In the genomic region with DNA sequence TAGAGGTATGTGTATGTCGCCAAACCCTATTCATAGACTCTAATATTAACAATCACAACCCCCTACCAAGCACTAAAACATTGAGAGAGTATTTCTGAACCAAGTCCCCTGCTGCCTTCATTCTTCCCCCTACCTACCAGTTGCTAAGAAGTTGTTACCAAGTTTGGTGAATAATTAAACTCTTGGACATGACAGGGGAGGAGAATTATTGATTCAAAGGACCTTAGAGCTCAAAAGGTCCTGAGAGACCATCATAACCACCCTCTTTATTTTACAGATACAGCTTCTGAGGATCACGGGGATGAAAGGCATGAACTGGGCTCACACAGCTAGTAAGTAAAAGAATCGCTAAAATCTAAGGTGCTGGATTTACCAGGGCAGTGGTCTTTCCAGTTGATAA, we compare ENCODE assay signal across 1 cellular context.
TF ChIP-seq lines count a peak whose summit lies in the region.

No MANE protein-coding gene starts in this region.

TF ChIP-seq in HepG2, 621 proteins besides CTCF, POLR2A, EP300 and RAD21 (continued from another document and continues in another):
- TF ChIP-seq, protein P1, sequence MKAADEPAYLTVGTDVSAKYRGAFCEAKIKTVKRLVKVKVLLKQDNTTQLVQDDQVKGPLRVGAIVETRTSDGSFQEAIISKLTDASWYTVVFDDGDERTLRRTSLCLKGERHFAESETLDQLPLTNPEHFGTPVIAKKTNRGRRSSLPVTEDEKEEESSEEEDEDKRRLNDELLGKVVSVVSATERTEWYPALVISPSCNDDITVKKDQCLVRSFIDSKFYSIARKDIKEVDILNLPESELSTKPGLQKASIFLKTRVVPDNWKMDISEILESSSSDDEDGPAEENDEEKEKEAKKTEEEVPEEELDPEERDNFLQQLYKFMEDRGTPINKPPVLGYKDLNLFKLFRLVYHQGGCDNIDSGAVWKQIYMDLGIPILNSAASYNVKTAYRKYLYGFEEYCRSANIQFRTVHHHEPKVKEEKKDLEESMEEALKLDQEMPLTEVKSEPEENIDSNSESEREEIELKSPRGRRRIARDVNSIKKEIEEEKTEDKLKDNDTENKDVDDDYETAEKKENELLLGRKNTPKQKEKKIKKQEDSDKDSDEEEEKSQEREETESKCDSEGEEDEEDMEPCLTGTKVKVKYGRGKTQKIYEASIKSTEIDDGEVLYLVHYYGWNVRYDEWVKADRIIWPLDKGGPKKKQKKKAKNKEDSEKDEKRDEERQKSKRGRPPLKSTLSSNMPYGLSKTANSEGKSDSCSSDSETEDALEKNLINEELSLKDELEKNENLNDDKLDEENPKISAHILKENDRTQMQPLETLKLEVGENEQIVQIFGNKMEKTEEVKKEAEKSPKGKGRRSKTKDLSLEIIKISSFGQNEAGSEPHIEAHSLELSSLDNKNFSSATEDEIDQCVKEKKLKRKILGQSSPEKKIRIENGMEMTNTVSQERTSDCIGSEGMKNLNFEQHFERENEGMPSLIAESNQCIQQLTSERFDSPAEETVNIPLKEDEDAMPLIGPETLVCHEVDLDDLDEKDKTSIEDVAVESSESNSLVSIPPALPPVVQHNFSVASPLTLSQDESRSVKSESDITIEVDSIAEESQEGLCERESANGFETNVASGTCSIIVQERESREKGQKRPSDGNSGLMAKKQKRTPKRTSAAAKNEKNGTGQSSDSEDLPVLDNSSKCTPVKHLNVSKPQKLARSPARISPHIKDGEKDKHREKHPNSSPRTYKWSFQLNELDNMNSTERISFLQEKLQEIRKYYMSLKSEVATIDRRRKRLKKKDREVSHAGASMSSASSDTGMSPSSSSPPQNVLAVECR (CRISPR knock-in tag; IDR thresholded peaks at IDR 0.05; ENCODE audit: borderline replicate concordance), result no peak
- TF ChIP-seq MAFK (conservative IDR thresholded peaks at IDR 0.05 in 1 of 2, IDR thresholded peaks at IDR 0.05 in 1 of 2; ENCODE audit: low read length in 2 of 2) (no peak), RNF2 (conservative IDR thresholded peaks at IDR 0.05; ENCODE audit: low read depth) (no peak), RFX1 (IDR thresholded peaks at IDR 0.05) (no peak), ZNF782 (CRISPR knock-in tag; IDR thresholded peaks at IDR 0.05; ENCODE audit: borderline replicate concordance) (no peak), ZNF263 (CRISPR knock-in tag; IDR thresholded peaks at IDR 0.05) (no peak), ZFY (CRISPR knock-in tag; IDR thresholded peaks at IDR 0.05) (no peak), SP5 (CRISPR knock-in tag; IDR thresholded peaks at IDR 0.05; ENCODE audit: borderline replicate concordance, low read depth) (peak; percentile 25; the same call in 1 of the 2 replicates), ZBTB3 (CRISPR knock-in tag; IDR thresholded peaks at IDR 0.05; ENCODE audit: borderline replicate concordance, low read depth) (no peak), SP1 (IDR thresholded peaks at IDR 0.05) (no peak), SP1 (CRISPR knock-in tag; IDR thresholded peaks at IDR 0.05) (no peak), ZNF773 (CRISPR knock-in tag; IDR thresholded peaks at IDR 0.05; ENCODE audit: borderline replicate concordance) (no peak), ZNF660 (CRISPR knock-in tag; IDR thresholded peaks at IDR 0.05; ENCODE audit: borderline replicate concordance, low read depth) (no peak), ZGPAT (CRISPR knock-in tag; IDR thresholded peaks at IDR 0.05) (no peak), TBL1XR1 (IDR thresholded peaks at IDR 0.05; ENCODE audit: borderline replicate concordance, low read length, partially characterized antibody) (no peak), GATAD2A (CRISPR knock-in tag; IDR thresholded peaks at IDR 0.05) (peak; percentile 45; the same call in 1 of the 2 replicates), LBX2 (CRISPR knock-in tag; IDR thresholded peaks at IDR 0.05; ENCODE audit: borderline replicate concordance) (no peak), ZNF562 (CRISPR knock-in tag; IDR thresholded peaks at IDR 0.05; ENCODE audit: borderline replicate concordance) (no peak), ZNF180 (CRISPR knock-in tag; IDR thresholded peaks at IDR 0.05; ENCODE audit: borderline replicate concordance, low read depth) (no peak), BCL6 (CRISPR knock-in tag; IDR thresholded peaks at IDR 0.05) (no peak), MIER3 (CRISPR knock-in tag; IDR thresholded peaks at IDR 0.05; ENCODE audit: borderline replicate concordance) (no peak), ZMYM4 (CRISPR knock-in tag; IDR thresholded peaks at IDR 0.05) (peak; percentile 55), ZNF75D (CRISPR knock-in tag; IDR thresholded peaks at IDR 0.05; ENCODE audit: borderline replicate concordance) (no peak), ZNF432 (CRISPR knock-in tag; IDR thresholded peaks at IDR 0.05; ENCODE audit: borderline replicate concordance) (no peak), PAXIP1 (CRISPR knock-in tag; conservative IDR thresholded peaks at IDR 0.05) (peak; percentile 79), ESRRA (CRISPR knock-in tag; IDR thresholded peaks at IDR 0.05; ENCODE audit: low read depth) (no peak), ZNF704 (CRISPR knock-in tag; IDR thresholded peaks at IDR 0.05; ENCODE audit: borderline replicate concordance) (no peak)
- TF ChIP-seq, protein P2, sequence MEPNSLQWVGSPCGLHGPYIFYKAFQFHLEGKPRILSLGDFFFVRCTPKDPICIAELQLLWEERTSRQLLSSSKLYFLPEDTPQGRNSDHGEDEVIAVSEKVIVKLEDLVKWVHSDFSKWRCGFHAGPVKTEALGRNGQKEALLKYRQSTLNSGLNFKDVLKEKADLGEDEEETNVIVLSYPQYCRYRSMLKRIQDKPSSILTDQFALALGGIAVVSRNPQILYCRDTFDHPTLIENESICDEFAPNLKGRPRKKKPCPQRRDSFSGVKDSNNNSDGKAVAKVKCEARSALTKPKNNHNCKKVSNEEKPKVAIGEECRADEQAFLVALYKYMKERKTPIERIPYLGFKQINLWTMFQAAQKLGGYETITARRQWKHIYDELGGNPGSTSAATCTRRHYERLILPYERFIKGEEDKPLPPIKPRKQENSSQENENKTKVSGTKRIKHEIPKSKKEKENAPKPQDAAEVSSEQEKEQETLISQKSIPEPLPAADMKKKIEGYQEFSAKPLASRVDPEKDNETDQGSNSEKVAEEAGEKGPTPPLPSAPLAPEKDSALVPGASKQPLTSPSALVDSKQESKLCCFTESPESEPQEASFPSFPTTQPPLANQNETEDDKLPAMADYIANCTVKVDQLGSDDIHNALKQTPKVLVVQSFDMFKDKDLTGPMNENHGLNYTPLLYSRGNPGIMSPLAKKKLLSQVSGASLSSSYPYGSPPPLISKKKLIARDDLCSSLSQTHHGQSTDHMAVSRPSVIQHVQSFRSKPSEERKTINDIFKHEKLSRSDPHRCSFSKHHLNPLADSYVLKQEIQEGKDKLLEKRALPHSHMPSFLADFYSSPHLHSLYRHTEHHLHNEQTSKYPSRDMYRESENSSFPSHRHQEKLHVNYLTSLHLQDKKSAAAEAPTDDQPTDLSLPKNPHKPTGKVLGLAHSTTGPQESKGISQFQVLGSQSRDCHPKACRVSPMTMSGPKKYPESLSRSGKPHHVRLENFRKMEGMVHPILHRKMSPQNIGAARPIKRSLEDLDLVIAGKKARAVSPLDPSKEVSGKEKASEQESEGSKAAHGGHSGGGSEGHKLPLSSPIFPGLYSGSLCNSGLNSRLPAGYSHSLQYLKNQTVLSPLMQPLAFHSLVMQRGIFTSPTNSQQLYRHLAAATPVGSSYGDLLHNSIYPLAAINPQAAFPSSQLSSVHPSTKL (CRISPR knock-in tag; IDR thresholded peaks at IDR 0.05), result peak; percentile 28; the same call in 1 of the 2 replicates
- TF ChIP-seq, protein P3, sequence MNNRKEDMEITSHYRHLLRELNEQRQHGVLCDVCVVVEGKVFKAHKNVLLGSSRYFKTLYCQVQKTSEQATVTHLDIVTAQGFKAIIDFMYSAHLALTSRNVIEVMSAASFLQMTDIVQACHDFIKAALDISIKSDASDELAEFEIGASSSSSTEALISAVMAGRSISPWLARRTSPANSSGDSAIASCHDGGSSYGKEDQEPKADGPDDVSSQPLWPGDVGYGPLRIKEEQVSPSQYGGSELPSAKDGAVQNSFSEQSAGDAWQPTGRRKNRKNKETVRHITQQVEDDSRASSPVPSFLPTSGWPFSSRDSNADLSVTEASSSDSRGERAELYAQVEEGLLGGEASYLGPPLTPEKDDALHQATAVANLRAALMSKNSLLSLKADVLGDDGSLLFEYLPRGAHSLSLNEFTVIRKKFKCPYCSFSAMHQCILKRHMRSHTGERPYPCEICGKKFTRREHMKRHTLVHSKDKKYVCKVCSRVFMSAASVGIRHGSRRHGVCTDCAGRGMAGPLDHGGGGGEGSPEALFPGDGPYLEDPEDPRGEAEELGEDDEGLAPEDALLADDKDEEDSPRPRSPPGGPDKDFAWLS (CRISPR knock-in tag; IDR thresholded peaks at IDR 0.05; ENCODE audit: borderline replicate concordance), result no peak
- TF ChIP-seq, protein P4, sequence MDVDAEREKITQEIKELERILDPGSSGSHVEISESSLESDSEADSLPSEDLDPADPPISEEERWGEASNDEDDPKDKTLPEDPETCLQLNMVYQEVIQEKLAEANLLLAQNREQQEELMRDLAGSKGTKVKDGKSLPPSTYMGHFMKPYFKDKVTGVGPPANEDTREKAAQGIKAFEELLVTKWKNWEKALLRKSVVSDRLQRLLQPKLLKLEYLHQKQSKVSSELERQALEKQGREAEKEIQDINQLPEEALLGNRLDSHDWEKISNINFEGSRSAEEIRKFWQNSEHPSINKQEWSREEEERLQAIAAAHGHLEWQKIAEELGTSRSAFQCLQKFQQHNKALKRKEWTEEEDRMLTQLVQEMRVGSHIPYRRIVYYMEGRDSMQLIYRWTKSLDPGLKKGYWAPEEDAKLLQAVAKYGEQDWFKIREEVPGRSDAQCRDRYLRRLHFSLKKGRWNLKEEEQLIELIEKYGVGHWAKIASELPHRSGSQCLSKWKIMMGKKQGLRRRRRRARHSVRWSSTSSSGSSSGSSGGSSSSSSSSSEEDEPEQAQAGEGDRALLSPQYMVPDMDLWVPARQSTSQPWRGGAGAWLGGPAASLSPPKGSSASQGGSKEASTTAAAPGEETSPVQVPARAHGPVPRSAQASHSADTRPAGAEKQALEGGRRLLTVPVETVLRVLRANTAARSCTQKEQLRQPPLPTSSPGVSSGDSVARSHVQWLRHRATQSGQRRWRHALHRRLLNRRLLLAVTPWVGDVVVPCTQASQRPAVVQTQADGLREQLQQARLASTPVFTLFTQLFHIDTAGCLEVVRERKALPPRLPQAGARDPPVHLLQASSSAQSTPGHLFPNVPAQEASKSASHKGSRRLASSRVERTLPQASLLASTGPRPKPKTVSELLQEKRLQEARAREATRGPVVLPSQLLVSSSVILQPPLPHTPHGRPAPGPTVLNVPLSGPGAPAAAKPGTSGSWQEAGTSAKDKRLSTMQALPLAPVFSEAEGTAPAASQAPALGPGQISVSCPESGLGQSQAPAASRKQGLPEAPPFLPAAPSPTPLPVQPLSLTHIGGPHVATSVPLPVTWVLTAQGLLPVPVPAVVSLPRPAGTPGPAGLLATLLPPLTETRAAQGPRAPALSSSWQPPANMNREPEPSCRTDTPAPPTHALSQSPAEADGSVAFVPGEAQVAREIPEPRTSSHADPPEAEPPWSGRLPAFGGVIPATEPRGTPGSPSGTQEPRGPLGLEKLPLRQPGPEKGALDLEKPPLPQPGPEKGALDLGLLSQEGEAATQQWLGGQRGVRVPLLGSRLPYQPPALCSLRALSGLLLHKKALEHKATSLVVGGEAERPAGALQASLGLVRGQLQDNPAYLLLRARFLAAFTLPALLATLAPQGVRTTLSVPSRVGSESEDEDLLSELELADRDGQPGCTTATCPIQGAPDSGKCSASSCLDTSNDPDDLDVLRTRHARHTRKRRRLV (CRISPR knock-in tag; IDR thresholded peaks at IDR 0.05), result no peak
